In genomic region chr11:61586792-61587430, GRCh38 we compare ENCODE assay signal across 11 cellular contexts. TPM values are rescaled to one million over a fixed set of nuclear protein-coding genes. Genes with fewer than 3 reads are reported as not detected.
DNase-seq lines count a peak whose midpoint lies in the region; ATAC-seq, FAIRE-seq and TF ChIP-seq lines count a peak whose summit lies in the region.
"Had no signal": no experiment of that assay in that cellular context is flagged by ENCODE, and none has a peak within 500 bp of the region (broad histone marks: within the 10 kb centered on the region; RNA-seq: fewer than 3 reads in every experiment).

No MANE protein-coding gene starts in this region.

- peaks cover 7% of the 10 kb centered on the region for H3K27me3 Mint-ChIP-seq in activated naive CD8-positive, alpha-beta T cell
- peaks cover 30% of the 10 kb centered on the region for H3K27me3 Mint-ChIP-seq in activated naive CD8-positive, alpha-beta T cell treated with anti-CD3 and anti-CD28 coated beads, Interleukin-2, amount 50 U/mL, for 24 hours

- 27% methylated on average over 12 of the region's 13 CpGs for WGBS in mesenchymal stem cell

- no peak for DNase-seq in activated naive CD8-positive, alpha-beta T cell treated with anti-CD3 and anti-CD28 coated beads, Interleukin-2, amount 50 U/mL, for 24 hours
- DNase-seq in mesenchymal stem cell, result no peak
- peak; percentile 70 for DNase-seq in ureter (ENCODE audit: low spot score)
- no peak for DNase-seq in GM19239 (ENCODE audit: insufficient read length, low spot score)
- DNase-seq: kidney had no signal

- no peaks in the 10 kb centered on the region for H3K9me3 ChIP-seq in mesenchymal stem cell (ENCODE audit: control insufficient read depth, low read length)

- H2BK12ac ChIP-seq in mesenchymal stem cell (ENCODE audit: low read length in 2 of 2), result no peak overlapping the region

- H3K79me1 ChIP-seq in mesenchymal stem cell (replicated peaks; ENCODE audit: low read length, poor library complexity, severe bottlenecking), result no peaks in the 10 kb centered on the region

- FAIRE-seq in GM19239 (lab: Jason Lieb, UNC), result no peak
- FAIRE-seq: kidney, RCC 7860 had no signal

- no peak overlapping the region for H4K91ac ChIP-seq in mesenchymal stem cell (ENCODE audit: low read length)

- H3K18ac ChIP-seq in mesenchymal stem cell (ENCODE audit: low read depth in 1 of 2, low read length in 2 of 2), result no peak overlapping the region

- TF ChIP-seq CTCF in VCaP (conservative IDR thresholded peaks at IDR 0.05), result no peak

- no peak overlapping the region for H2AK5ac ChIP-seq in mesenchymal stem cell (ENCODE audit: low read length, severe bottlenecking)

- H3K4me1 ChIP-seq in mesenchymal stem cell (ENCODE audit: control insufficient read depth, insufficient read depth, low read depth, low read length), result peaks cover 12% of the 10 kb centered on the region

- H2BK5ac ChIP-seq in mesenchymal stem cell (ENCODE audit: low read depth, low read length, poor library complexity, severe bottlenecking), result no peak overlapping the region

- no peak overlapping the region for H2BK15ac ChIP-seq in mesenchymal stem cell (ENCODE audit: low read depth, poor library complexity, severe bottlenecking)

- peak overlapping the region in 1 of 2 experiments; percentile 72 for H3K4me3 ChIP-seq in mesenchymal stem cell (ENCODE audit: insufficient read depth in 1 of 2, low read depth in 1 of 2, low read length in 2 of 2)

- H3K14ac ChIP-seq in mesenchymal stem cell (ENCODE audit: low read length in 2 of 2), result no peak overlapping the region

- H3K4me1 Mint-ChIP-seq in activated naive CD8-positive, alpha-beta T cell (ENCODE audit: low read depth), result peaks cover 14% of the 10 kb centered on the region
- H3K4me1 Mint-ChIP-seq in activated naive CD8-positive, alpha-beta T cell treated with anti-CD3 and anti-CD28 coated beads, Interleukin-2, amount 50 U/mL, for 24 hours, result peaks cover 12% of the 10 kb centered on the region

- H3K23ac ChIP-seq in mesenchymal stem cell (ENCODE audit: low read length in 2 of 2), result no peak overlapping the region

- H3K4me3 Mint-ChIP-seq in activated naive CD8-positive, alpha-beta T cell, result peak overlapping the region; percentile 30
- no peak overlapping the region for H3K4me3 Mint-ChIP-seq in activated naive CD8-positive, alpha-beta T cell treated with anti-CD3 and anti-CD28 coated beads, Interleukin-2, amount 50 U/mL, for 24 hours

- peaks cover 30 to 89% of the 10 kb centered on the region in 2 experiments for H3K27me3 ChIP-seq in mesenchymal stem cell (ENCODE audit: control insufficient read depth in 1 of 2, insufficient read depth in 1 of 2, low read length in 2 of 2)

- H3K27ac ChIP-seq in VCaP (peak overlapping the region; percentile 96), mesenchymal stem cell (ENCODE audit: low read length, poor library complexity, severe bottlenecking) (no peak overlapping the region)

- no peak overlapping the region for H3K27ac Mint-ChIP-seq in activated naive CD8-positive, alpha-beta T cell
- H3K27ac Mint-ChIP-seq in activated naive CD8-positive, alpha-beta T cell treated with anti-CD3 and anti-CD28 coated beads, Interleukin-2, amount 50 U/mL, for 24 hours, result no peak overlapping the region
- H3K27ac Mint-ChIP-seq: activated naive CD4-positive, alpha-beta T cell treated with anti-CD3 and anti-CD28 coated beads, Interleukin-2, amount 50 U/mL, for 72 hours had no signal

- H3K9ac ChIP-seq in mesenchymal stem cell (ENCODE audit: low read length), result peak overlapping the region; percentile 22

- no peaks in the 10 kb centered on the region for H3K36me3 Mint-ChIP-seq in activated naive CD8-positive, alpha-beta T cell
- H3K36me3 Mint-ChIP-seq in activated naive CD8-positive, alpha-beta T cell treated with anti-CD3 and anti-CD28 coated beads, Interleukin-2, amount 50 U/mL, for 24 hours (ENCODE audit: low read depth), result no peaks in the 10 kb centered on the region
- H3K36me3 Mint-ChIP-seq: activated naive CD4-positive, alpha-beta T cell treated with anti-CD3 and anti-CD28 coated beads, Interleukin-2, amount 50 U/mL, for 72 hours had no signal

- H3K4me2 ChIP-seq in mesenchymal stem cell (ENCODE audit: low read length, poor library complexity, severe bottlenecking), result peak overlapping the region; percentile 63

- H3K4ac ChIP-seq in mesenchymal stem cell (ENCODE audit: low read depth in 1 of 2, low read length in 2 of 2), result no peak overlapping the region

- H4K8ac ChIP-seq in mesenchymal stem cell (ENCODE audit: low read length), result no peak overlapping the region

- H2BK120ac ChIP-seq in mesenchymal stem cell (ENCODE audit: low read depth, low read length), result no peak overlapping the region

- no peak overlapping the region for H2AFZ ChIP-seq in mesenchymal stem cell (ENCODE audit: low read depth, low read length)

- no peaks in the 10 kb centered on the region for H3K36me3 ChIP-seq in mesenchymal stem cell (ENCODE audit: control insufficient read depth in 1 of 2, insufficient read depth in 2 of 2, low read depth in 1 of 2, low read length in 2 of 2)

- H3K9me3 Mint-ChIP-seq in activated naive CD8-positive, alpha-beta T cell (ENCODE audit: low read depth), result no peaks in the 10 kb centered on the region
- no peaks in the 10 kb centered on the region for H3K9me3 Mint-ChIP-seq in activated naive CD8-positive, alpha-beta T cell treated with anti-CD3 and anti-CD28 coated beads, Interleukin-2, amount 50 U/mL, for 24 hours
- H3K9me3 Mint-ChIP-seq: activated naive CD4-positive, alpha-beta T cell treated with anti-CD3 and anti-CD28 coated beads, Interleukin-2, amount 50 U/mL, for 72 hours had no signal

- ATAC-seq in activated naive CD8-positive, alpha-beta T cell treated with anti-CD3 and anti-CD28 coated beads, Interleukin-2, amount 50 U/mL, for 24 hours, result no peak
- no peak for ATAC-seq in GM18498 (IDR thresholded peaks at IDR 0.05; ENCODE audit: unreplicated experiment)
- ATAC-seq in GM18909 (IDR thresholded peaks at IDR 0.05; ENCODE audit: poor library complexity, unreplicated experiment), result no peak

RNA-seq across cellular contexts. Expression of gene SYT7, which starts 6.0 kb away (rescaled TPM):
- 0.06 TPM for polyA plus RNA-seq in mesenchymal stem cell (2013, experiment 1 of 2)
- under 0.01 TPM for polyA plus RNA-seq in mesenchymal stem cell (2013, experiment 2 of 2)
- 6.7 TPM for total RNA-seq in ureter
- total RNA-seq: activated naive CD4-positive, alpha-beta T cell treated with anti-CD3 and anti-CD28 coated beads, Interleukin-2, amount 50 U/mL, for 72 hours had no signal
